In genomic region chr2:171893824-171894611, GRCh38 we compare ENCODE assay signal across 8 cellular contexts. TPM values are rescaled to one million over a fixed set of nuclear protein-coding genes. Genes with fewer than 3 reads are reported as not detected.
DNase-seq lines count a peak whose midpoint lies in the region; ATAC-seq and TF ChIP-seq lines count a peak whose summit lies in the region.

TSS of gene SLC25A12 (minus strand) at chr2:171894244. CDS start at chr2:171894214, 30 bp downstream.

- peak within 1 kb of the TSS; percentile 85 for H3K9ac ChIP-seq in KMS-11

- H3K27ac ChIP-seq in KMS-11, result peak within 1 kb of the TSS; percentile 63

- TF ChIP-seq CTCF in KMS-11 (conservative IDR thresholded peaks at IDR 0.05; ENCODE audit: low read depth, low read length), result no peak
- TF ChIP-seq CTCF in fibroblast of pulmonary artery (IDR thresholded peaks at IDR 0.05; ENCODE audit: low read length, missing control alignments), result no peak
- TF ChIP-seq CTCF in natural killer cell (IDR thresholded peaks at IDR 0.05), result no peak

- H3K4me3 Mint-ChIP-seq in activated T-helper 2 cell treated with anti-CD3 and anti-CD28 coated beads, Interferon-gamma antibody, Interleukin-2, Interleukin-4, amounts not matched to agents 10 μg/mL and 5 μg/mL and 100 μg/mL, durations not matched to agents 14 hours and 24 hours and 36 hours (ENCODE audit: low read depth), result peak within 1 kb of the TSS; percentile 98
- peak within 1 kb of the TSS; percentile 98 for H3K4me3 Mint-ChIP-seq in natural killer cell

- peak within 1 kb of the TSS; percentile 100 for H2AFZ ChIP-seq in KMS-11 (ENCODE audit: low read depth)

- peaks cover 6% of the 10 kb centered on the region; the same call in 1 of the 2 replicates for H3K36me3 ChIP-seq in KMS-11 (ENCODE audit: insufficient read depth)

- TF ChIP-seq POLR2A in Raji (IDR thresholded peaks at IDR 0.05; ENCODE audit: insufficient read depth, low read depth, low read length), result peak; percentile 92

- intact Hi-C loops in activated T-helper 2 cell treated with anti-CD3 and anti-CD28 coated beads, Interferon-gamma antibody, Interleukin-2, Interleukin-4, amounts not matched to agents 10 μg/mL and 5 μg/mL and 100 μg/mL, durations not matched to agents 14 hours and 24 hours and 36 hours (cut with micrococcal nuclease), result loop anchor here (1.0 to 10.0 kb wide), 5 partner anchors 16 to 798 kb away; partner anchors contain the start of genes HAT1 and METAP1D
- intact Hi-C loops in natural killer cell (cut with micrococcal nuclease), result loop anchor here (1.0 to 2.0 kb wide), 2 partner anchors 28 to 207 kb away; partner anchors contain the start of gene HAT1

- peak within 1 kb of the TSS; percentile 55 for H3K4me2 ChIP-seq in KMS-11

- H3K27me3 Mint-ChIP-seq in activated T-helper 2 cell treated with anti-CD3 and anti-CD28 coated beads, Interferon-gamma antibody, Interleukin-2, Interleukin-4, amounts not matched to agents 10 μg/mL and 5 μg/mL and 100 μg/mL, durations not matched to agents 14 hours and 24 hours and 36 hours (ENCODE audit: low read depth), result no peaks in the 10 kb centered on the region
- peaks cover 0 to 3% of the 10 kb centered on the region in 2 donors for H3K27me3 Mint-ChIP-seq in natural killer cell (ENCODE audit: low read depth in 2 of 2)

- no peaks in the 10 kb centered on the region for H3K9me3 Mint-ChIP-seq in activated T-helper 2 cell treated with anti-CD3 and anti-CD28 coated beads, Interferon-gamma antibody, Interleukin-2, Interleukin-4, amounts not matched to agents 10 μg/mL and 5 μg/mL and 100 μg/mL, durations not matched to agents 14 hours and 24 hours and 36 hours
- H3K9me3 Mint-ChIP-seq in natural killer cell, result no peaks in the 10 kb centered on the region

- ATAC-seq in GM21737 (IDR thresholded peaks at IDR 0.05; ENCODE audit: unreplicated experiment) (peak; percentile 87), natural killer cell (peak; percentile 97)

- peak within 1 kb of the TSS; percentile 89 for H3K27ac Mint-ChIP-seq in activated T-helper 2 cell treated with anti-CD3 and anti-CD28 coated beads, Interferon-gamma antibody, Interleukin-2, Interleukin-4, amounts not matched to agents 10 μg/mL and 5 μg/mL and 100 μg/mL, durations not matched to agents 14 hours and 24 hours and 36 hours
- peak within 1 kb of the TSS; percentile 41 to 92 for H3K27ac Mint-ChIP-seq in natural killer cell

- no peaks in the 10 kb centered on the region for H3K27me3 ChIP-seq in KMS-11 (ENCODE audit: insufficient read depth, low read depth)

- peaks cover 26% of the 10 kb centered on the region for H3K36me3 Mint-ChIP-seq in activated T-helper 2 cell treated with anti-CD3 and anti-CD28 coated beads, Interferon-gamma antibody, Interleukin-2, Interleukin-4, amounts not matched to agents 10 μg/mL and 5 μg/mL and 100 μg/mL, durations not matched to agents 14 hours and 24 hours and 36 hours (ENCODE audit: low read depth)
- no peaks in the 10 kb centered on the region for H3K36me3 Mint-ChIP-seq in natural killer cell

- H3K4me3 ChIP-seq in KMS-11 (IDR thresholded peaks at IDR 0.05; ENCODE audit: insufficient read depth, low read depth, low read length) (peak within 1 kb of the TSS; percentile 95), fibroblast of pulmonary artery (replicated peaks; ENCODE audit: low read depth, low read length) (peak within 1 kb of the TSS; percentile 80)

- H3K79me2 ChIP-seq in KMS-11 (ENCODE audit: insufficient read depth, low read depth), result peaks cover 32% of the 10 kb centered on the region; the same call in 1 of the 2 replicates

- H3K4me1 Mint-ChIP-seq in activated T-helper 2 cell treated with anti-CD3 and anti-CD28 coated beads, Interferon-gamma antibody, Interleukin-2, Interleukin-4, amounts not matched to agents 10 μg/mL and 5 μg/mL and 100 μg/mL, durations not matched to agents 14 hours and 24 hours and 36 hours (ENCODE audit: low read depth), result peaks cover 35% of the 10 kb centered on the region
- H3K4me1 Mint-ChIP-seq in natural killer cell, result peaks cover 32 to 34% of the 10 kb centered on the region in 2 donors

- H3K4me1 ChIP-seq in KMS-11 (ENCODE audit: low read depth, poor library complexity, severe bottlenecking), result peaks cover 28% of the 10 kb centered on the region

- no peaks in the 10 kb centered on the region for H4K20me1 ChIP-seq in KMS-11 (ENCODE audit: insufficient read depth)

- DNase-seq in DMS79 treated with DMSO at 0.1 percent for 48 hours (lab: John Stamatoyannopoulos, UW) (peak; percentile 79), fibroblast of pulmonary artery (ENCODE audit: low read depth) (peak; percentile 79), natural killer cell (peak; percentile 66)
- peak; percentile 64 for DNase-seq in activated T-helper 2 cell treated with anti-CD3 and anti-CD28 coated beads, Interferon-gamma antibody, Interleukin-2, Interleukin-4, amounts not matched to agents 10 μg/mL and 5 μg/mL and 100 μg/mL, durations not matched to agents 14 hours and 24 hours and 36 hours (ENCODE audit: low spot score)
- DNase-seq in stimulated activated naive CD4-positive, alpha-beta T cell (lab: John Stamatoyannopoulos, UW), result peak; percentile 34 to 67 (median 52)

RNA-seq across cellular contexts. Expression of gene SLC25A12, which starts in this region (rescaled TPM):
- total RNA-seq in activated T-helper 2 cell treated with anti-CD3 and anti-CD28 coated beads, Interferon-gamma antibody, Interleukin-2, Interleukin-4, amounts not matched to agents 10 μg/mL and 5 μg/mL and 100 μg/mL, durations not matched to agents 14 hours and 24 hours and 36 hours, result 27.2 and 27.3 TPM in 2 replicates
- 10 to 100 TPM; 18.7 to 21.7 (median 19.0) TPM for total RNA-seq in natural killer cell

Comparison
In these comparisons a context has a peak if more than half of its experiments do, and no peak if none do; other contexts are left out.
1. Peak in every context shown above with its lines: DNase-seq, ATAC-seq, H3K4me3 ChIP-seq and H3K27ac ChIP-seq.